In genomic region chr1:34231441-34231840, GRCh38 we compare ENCODE assay signal across 39 cellular contexts. TPM values are rescaled to one million over a fixed set of nuclear protein-coding genes. Genes with fewer than 3 reads are reported as not detected.
"Had no signal": no experiment of that assay in that cellular context is flagged by ENCODE, and none has a peak within 500 bp of the region (broad histone marks: within the 10 kb centered on the region; RNA-seq: fewer than 3 reads in every experiment).

No MANE protein-coding gene starts in this region.

- H3K4me3 ChIP-seq: MG63 had no signal

- H3K4me2 ChIP-seq: KMS-11 had no signal

- DNase-seq: Karpas-422, Kasumi-1, KBM-7, KG1, MG63, MM.1S, MV-4-11, NCI-H1048, NCI-H1092, NCI-H1092 treated with DMSO at 0.1 percent for 48 hours, NCI-H1105, NCI-H1105 treated with DMSO at 0.1 percent for 48 hours, NCI-H1417, NCI-H1417 treated with DMSO at 0.1 percent for 48 hours, NCI-H1436, NCI-H1436 treated with DMSO at 0.1 percent for 48 hours, NCI-H146, NCI-H1694, NCI-H1694 treated with DMSO at 0.1 percent for 48 hours, NCI-H187, NCI-H187 treated with DMSO at 0.1 percent for 48 hours, NCI-H1930, NCI-H2029, NCI-H2029 treated with DMSO at 0.1 percent for 48 hours, NCI-H2081, NCI-H2081 treated with DMSO at 0.1 percent for 48 hours, NCI-H2107, NCI-H2171, NCI-H2171 treated with DMSO at 0.1 percent for 48 hours, NCI-H2227 treated with DMSO at 0.1 percent for 48 hours, NCI-H226, NCI-H345, NCI-H446, NCI-H446 treated with DMSO at 0.1 percent for 48 hours, NCI-H510A had no signal

- H3K9ac ChIP-seq: KMS-11 had no signal

- H3K36me3 ChIP-seq: MG63 had no signal

- H3K27ac ChIP-seq: KMS-11 had no signal

- H3K27me3 ChIP-seq: MG63 had no signal

- H3K9me3 ChIP-seq: MG63 had no signal

RNA-seq across cellular contexts. Expression of gene C1orf94, which starts 54.7 kb away (rescaled TPM):
- total RNA-seq: LHCN-M2, MCF 10A, NCI-H460 had no signal
